1 cellular context compared by ENCODE assay signal in the genomic region with DNA sequence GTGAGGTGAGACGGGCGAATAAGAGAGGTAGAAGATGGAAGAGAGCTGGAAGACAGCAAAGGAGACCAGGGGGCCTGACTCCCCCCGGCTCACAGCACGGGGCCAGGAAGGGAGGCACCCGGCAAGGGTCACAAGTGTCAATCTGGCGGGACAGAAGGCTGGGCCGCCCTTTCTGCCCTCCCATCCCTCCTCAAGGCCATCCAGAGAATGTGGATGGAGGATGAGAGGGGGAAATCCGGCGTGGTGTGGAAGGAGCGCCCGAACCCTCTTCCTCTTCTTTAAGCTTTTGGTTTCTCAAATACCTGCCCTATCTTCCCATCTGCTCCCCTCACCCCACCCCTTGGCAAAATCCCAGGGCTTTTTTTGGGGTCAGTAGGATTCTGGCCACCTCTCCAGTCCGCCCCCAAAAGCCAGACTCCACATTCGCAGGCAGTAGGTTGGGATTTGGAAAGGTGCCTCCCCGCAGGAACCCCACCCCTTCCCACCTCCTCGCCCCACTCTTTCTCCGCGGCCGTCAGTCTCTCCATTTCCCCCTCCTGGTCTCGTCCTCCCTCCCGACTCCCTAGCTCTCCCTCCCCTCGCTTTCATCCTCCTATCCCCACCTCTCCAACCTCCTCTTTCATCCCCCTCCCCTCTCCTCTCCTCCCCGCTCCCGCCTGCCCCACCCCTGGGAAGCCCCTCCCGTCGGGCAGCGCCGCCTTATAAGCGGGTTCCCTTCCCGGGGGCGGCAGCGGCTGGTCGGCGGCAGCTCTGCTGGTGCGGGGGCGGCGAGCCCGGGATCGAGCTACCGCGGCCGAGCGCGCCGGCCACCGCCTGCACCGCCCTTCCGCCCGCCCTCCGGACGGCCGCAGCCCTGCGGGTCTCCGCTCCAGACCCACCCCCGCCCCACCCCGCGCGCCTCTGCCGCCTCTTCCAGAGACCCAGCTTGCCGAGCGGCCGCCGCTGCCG.
TF ChIP-seq lines count a peak whose summit lies in the region.

A gene with protein sequence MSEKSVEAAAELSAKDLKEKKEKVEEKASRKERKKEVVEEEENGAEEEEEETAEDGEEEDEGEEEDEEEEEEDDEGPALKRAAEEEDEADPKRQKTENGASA (plus strand): TSS at position 730 of the 948 bp plus-strand sequence. CDS start 343 bp downstream, outside the sequence.

TF ChIP-seq in WTC11, 78 proteins besides CTCF, POLR2A, EP300 and RAD21 (continued from another document):
- TF ChIP-seq, protein P1, sequence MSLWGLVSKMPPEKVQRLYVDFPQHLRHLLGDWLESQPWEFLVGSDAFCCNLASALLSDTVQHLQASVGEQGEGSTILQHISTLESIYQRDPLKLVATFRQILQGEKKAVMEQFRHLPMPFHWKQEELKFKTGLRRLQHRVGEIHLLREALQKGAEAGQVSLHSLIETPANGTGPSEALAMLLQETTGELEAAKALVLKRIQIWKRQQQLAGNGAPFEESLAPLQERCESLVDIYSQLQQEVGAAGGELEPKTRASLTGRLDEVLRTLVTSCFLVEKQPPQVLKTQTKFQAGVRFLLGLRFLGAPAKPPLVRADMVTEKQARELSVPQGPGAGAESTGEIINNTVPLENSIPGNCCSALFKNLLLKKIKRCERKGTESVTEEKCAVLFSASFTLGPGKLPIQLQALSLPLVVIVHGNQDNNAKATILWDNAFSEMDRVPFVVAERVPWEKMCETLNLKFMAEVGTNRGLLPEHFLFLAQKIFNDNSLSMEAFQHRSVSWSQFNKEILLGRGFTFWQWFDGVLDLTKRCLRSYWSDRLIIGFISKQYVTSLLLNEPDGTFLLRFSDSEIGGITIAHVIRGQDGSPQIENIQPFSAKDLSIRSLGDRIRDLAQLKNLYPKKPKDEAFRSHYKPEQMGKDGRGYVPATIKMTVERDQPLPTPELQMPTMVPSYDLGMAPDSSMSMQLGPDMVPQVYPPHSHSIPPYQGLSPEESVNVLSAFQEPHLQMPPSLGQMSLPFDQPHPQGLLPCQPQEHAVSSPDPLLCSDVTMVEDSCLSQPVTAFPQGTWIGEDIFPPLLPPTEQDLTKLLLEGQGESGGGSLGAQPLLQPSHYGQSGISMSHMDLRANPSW (CRISPR knock-in tag; conservative IDR thresholded peaks at IDR 0.05; ENCODE audit: low read depth), result no peak
- no peak for TF ChIP-seq MXD4 (CRISPR knock-in tag; IDR thresholded peaks at IDR 0.05; ENCODE audit: borderline replicate concordance)
- no peak for TF ChIP-seq ZNF219 (CRISPR knock-in tag; IDR thresholded peaks at IDR 0.05; ENCODE audit: borderline replicate concordance)
- no peak for TF ChIP-seq RELA (CRISPR knock-in tag; IDR thresholded peaks at IDR 0.05; ENCODE audit: borderline replicate concordance)
- 0 out of 2 replicates have a peak, but pooled peaks have one; percentile 14 for TF ChIP-seq ZNF416 (CRISPR knock-in tag; IDR thresholded peaks at IDR 0.05)
- no peak for TF ChIP-seq JUN (CRISPR knock-in tag; IDR thresholded peaks at IDR 0.05)
- TF ChIP-seq SP1 (CRISPR knock-in tag; conservative IDR thresholded peaks at IDR 0.05), result peak; percentile 84
- no peak for TF ChIP-seq JAZF1 (CRISPR knock-in tag; IDR thresholded peaks at IDR 0.05)
- TF ChIP-seq NR3C1 (CRISPR knock-in tag; conservative IDR thresholded peaks at IDR 0.05; ENCODE audit: low read depth), result no peak
- TF ChIP-seq ETV6 (CRISPR knock-in tag; IDR thresholded peaks at IDR 0.05), result peak; percentile 54
- TF ChIP-seq, protein P2, sequence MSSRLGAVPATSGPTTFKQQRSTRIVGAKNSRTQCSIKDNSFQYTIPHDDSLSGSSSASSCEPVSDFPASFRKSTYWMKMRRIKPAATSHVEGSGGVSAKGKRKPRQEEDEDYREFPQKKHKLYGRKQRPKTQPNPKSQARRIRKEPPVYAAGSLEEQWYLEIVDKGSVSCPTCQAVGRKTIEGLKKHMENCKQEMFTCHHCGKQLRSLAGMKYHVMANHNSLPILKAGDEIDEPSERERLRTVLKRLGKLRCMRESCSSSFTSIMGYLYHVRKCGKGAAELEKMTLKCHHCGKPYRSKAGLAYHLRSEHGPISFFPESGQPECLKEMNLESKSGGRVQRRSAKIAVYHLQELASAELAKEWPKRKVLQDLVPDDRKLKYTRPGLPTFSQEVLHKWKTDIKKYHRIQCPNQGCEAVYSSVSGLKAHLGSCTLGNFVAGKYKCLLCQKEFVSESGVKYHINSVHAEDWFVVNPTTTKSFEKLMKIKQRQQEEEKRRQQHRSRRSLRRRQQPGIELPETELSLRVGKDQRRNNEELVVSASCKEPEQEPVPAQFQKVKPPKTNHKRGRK (CRISPR knock-in tag; IDR thresholded peaks at IDR 0.05; ENCODE audit: borderline replicate concordance), result no peak
- TF ChIP-seq GRHL2 (CRISPR knock-in tag; IDR thresholded peaks at IDR 0.05; ENCODE audit: insufficient replicate concordance, severe bottlenecking), result no peak
- TF ChIP-seq, protein P3, sequence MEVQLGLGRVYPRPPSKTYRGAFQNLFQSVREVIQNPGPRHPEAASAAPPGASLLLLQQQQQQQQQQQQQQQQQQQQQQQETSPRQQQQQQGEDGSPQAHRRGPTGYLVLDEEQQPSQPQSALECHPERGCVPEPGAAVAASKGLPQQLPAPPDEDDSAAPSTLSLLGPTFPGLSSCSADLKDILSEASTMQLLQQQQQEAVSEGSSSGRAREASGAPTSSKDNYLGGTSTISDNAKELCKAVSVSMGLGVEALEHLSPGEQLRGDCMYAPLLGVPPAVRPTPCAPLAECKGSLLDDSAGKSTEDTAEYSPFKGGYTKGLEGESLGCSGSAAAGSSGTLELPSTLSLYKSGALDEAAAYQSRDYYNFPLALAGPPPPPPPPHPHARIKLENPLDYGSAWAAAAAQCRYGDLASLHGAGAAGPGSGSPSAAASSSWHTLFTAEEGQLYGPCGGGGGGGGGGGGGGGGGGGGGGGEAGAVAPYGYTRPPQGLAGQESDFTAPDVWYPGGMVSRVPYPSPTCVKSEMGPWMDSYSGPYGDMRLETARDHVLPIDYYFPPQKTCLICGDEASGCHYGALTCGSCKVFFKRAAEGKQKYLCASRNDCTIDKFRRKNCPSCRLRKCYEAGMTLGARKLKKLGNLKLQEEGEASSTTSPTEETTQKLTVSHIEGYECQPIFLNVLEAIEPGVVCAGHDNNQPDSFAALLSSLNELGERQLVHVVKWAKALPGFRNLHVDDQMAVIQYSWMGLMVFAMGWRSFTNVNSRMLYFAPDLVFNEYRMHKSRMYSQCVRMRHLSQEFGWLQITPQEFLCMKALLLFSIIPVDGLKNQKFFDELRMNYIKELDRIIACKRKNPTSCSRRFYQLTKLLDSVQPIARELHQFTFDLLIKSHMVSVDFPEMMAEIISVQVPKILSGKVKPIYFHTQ (CRISPR knock-in tag; IDR thresholded peaks at IDR 0.05), result no peak
- TF ChIP-seq, protein P4, sequence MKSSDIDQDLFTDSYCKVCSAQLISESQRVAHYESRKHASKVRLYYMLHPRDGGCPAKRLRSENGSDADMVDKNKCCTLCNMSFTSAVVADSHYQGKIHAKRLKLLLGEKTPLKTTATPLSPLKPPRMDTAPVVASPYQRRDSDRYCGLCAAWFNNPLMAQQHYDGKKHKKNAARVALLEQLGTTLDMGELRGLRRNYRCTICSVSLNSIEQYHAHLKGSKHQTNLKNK (CRISPR knock-in tag; IDR thresholded peaks at IDR 0.05), result no peak
- no peak for TF ChIP-seq TEAD4 (CRISPR knock-in tag; IDR thresholded peaks at IDR 0.05)
